ENCODE assay signal across 31 cellular contexts in genomic region chr5:173175523-173175922, GRCh38. TPM values are rescaled to one million over a fixed set of nuclear protein-coding genes. Genes with fewer than 3 reads are reported as not detected.
"Had no signal": no experiment of that assay in that cellular context is flagged by ENCODE, and none has a peak within 500 bp of the region (broad histone marks: within the 10 kb centered on the region; RNA-seq: fewer than 3 reads in every experiment).

No MANE protein-coding gene starts in this region.

- H3K27ac ChIP-seq: brain microvascular endothelial cell, cardiac muscle cell, SK-N-MC, VCaP had no signal

- H3K27me3 Mint-ChIP-seq: activated CD4-positive, alpha-beta memory T cell treated with anti-CD3 and anti-CD28 coated beads, Interleukin-2, amount 10 ng/mL, durations not matched to agents 7 days and 5 days; activated CD4-positive, alpha-beta T cell treated with anti-CD3 and anti-CD28 coated beads for 36 hours had no signal

- H3K4me1 Mint-ChIP-seq: activated CD4-positive, alpha-beta T cell treated with anti-CD3 and anti-CD28 coated beads for 36 hours; activated T-helper 17 cell treated with anti-CD3 and anti-CD28 coated beads, Interleukin-2, amount 50 U/mL, for 72 hours had no signal

- H3K36me3 Mint-ChIP-seq: T-cell had no signal

- H3K27ac Mint-ChIP-seq: activated CD4-positive, alpha-beta memory T cell treated with anti-CD3 and anti-CD28 coated beads, Interleukin-2, amount 10 ng/mL, durations not matched to agents 7 days and 5 days; activated CD4-positive, alpha-beta T cell treated with anti-CD3 and anti-CD28 coated beads for 36 hours; activated naive CD4-positive, alpha-beta T cell treated with anti-CD3 and anti-CD28 coated beads for 36 hours; activated naive CD8-positive, alpha-beta T cell; activated T-helper 17 cell treated with anti-CD3 and anti-CD28 coated beads, Interleukin-2, amount 50 U/mL, for 72 hours; T-cell had no signal

- ATAC-seq: activated CD4-positive, alpha-beta T cell treated with anti-CD3 and anti-CD28 coated beads for 36 hours; activated T-helper 17 cell treated with anti-CD3 and anti-CD28 coated beads, Interleukin-2, amount 50 U/mL, for 72 hours; Panc1; Right ventricle myocardium inferior; T-cell had no signal

- H3K27me3 ChIP-seq: brain microvascular endothelial cell, cardiac muscle cell had no signal

- H3K36me3 ChIP-seq: brain microvascular endothelial cell, cardiac muscle cell had no signal

- H3K4me3 ChIP-seq: cardiac muscle cell, SK-N-MC had no signal

- DNase-seq: activated CD4-positive, alpha-beta memory T cell treated with anti-CD3 and anti-CD28 coated beads, Interleukin-2, amount 10 ng/mL, durations not matched to agents 7 days and 5 days; activated CD4-positive, alpha-beta T cell treated with anti-CD3 and anti-CD28 coated beads for 36 hours; activated CD4-positive, alpha-beta T cell treated with anti-CD3 and anti-CD28 coated beads, Interleukin-2, amount 50 U/mL, for 1 hour; activated gamma-delta T cell; activated naive CD4-positive, alpha-beta T cell treated with anti-CD3 and anti-CD28 coated beads for 36 hours; activated T-cell treated with anti-CD3 and anti-CD28 coated beads for 4 hours; activated T-cell treated with anti-CD3 and anti-CD28 coated beads, Interleukin-2, amount 50 U/mL, for 48 hours; amygdala; brain microvascular endothelial cell; cerebellar nuclear complex; NCI-H1092; NCI-H1436; NCI-H187 treated with DMSO at 0.1 percent for 48 hours; NCI-H2171; NCI-H2227 treated with DMSO at 0.1 percent for 48 hours; NCI-H446 treated with DMSO at 0.1 percent for 48 hours; NCI-H524 treated with DMSO at 0.1 percent for 48 hours; NK-92 treated with Interleukin-12 subunit alpha and Interleukin-12 subunit beta, amount 100 ng/mL, for 24 hours; OCI-M1; RPMI8226; T-cell; T-helper 2 cell; T1000 had no signal

- H3K4me3 Mint-ChIP-seq: activated CD4-positive, alpha-beta memory T cell treated with anti-CD3 and anti-CD28 coated beads, Interleukin-2, amount 10 ng/mL, durations not matched to agents 7 days and 5 days; activated CD4-positive, alpha-beta T cell treated with anti-CD3 and anti-CD28 coated beads for 36 hours; activated naive CD4-positive, alpha-beta T cell treated with anti-CD3 and anti-CD28 coated beads for 36 hours; activated naive CD8-positive, alpha-beta T cell; activated T-helper 17 cell treated with anti-CD3 and anti-CD28 coated beads, Interleukin-2, amount 50 U/mL, for 72 hours; T-cell had no signal

RNA-seq across cellular contexts. Expression of gene NKX2-5, which starts 59.5 kb away (rescaled TPM):
- total RNA-seq: activated CD4-positive, alpha-beta memory T cell treated with anti-CD3 and anti-CD28 coated beads, Interleukin-2, amount 10 ng/mL, durations not matched to agents 7 days and 5 days; activated CD8-positive, alpha-beta memory T cell treated with anti-CD3 and anti-CD28 coated beads for 36 hours; activated naive CD4-positive, alpha-beta T cell treated with anti-CD3 and anti-CD28 coated beads for 36 hours; activated T-helper 17 cell treated with anti-CD3 and anti-CD28 coated beads, Interleukin-2, amount 50 U/mL, for 72 hours; T-cell had no signal
